Comparison of ENCODE assay signal across 28 cellular contexts in the genomic region with DNA sequence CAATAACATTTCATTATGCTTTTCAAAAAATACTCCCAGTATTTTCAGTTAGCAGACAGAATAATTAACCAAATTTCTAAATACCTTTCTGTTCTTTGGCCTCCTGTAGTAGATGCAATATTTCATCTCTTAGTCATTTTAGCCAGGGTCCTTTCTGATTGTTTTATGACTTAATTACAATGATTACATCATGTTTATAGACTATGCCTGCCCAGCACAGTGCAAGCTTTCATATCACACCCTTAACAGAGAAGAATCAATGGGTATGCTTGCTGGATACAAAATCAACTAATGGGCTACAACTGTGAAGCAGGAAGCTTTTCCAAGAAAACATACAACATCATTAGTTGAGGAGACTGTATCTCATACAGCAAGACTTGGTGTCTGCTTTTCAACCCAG.
DNase-seq lines count a peak whose midpoint lies in the region; FAIRE-seq and TF ChIP-seq lines count a peak whose summit lies in the region.
"Had no signal": no experiment of that assay in that cellular context is flagged by ENCODE, and none has a peak within 500 bp of the region (broad histone marks: within the 10 kb centered on the region; RNA-seq: fewer than 3 reads in every experiment).

No MANE protein-coding gene starts in this region.

- CTCF ChIA-PET in mammary epithelial cell (lab: Charles Lee; ENCODE audit: low non-redundant PET): no interaction called here

- no peak for TF ChIP-seq CTCF in mammary epithelial cell (conservative IDR thresholded peaks at IDR 0.05 in 1 of 2, IDR thresholded peaks at IDR 0.05 in 1 of 2; ENCODE audit: extremely low read depth in 1 of 2, insufficient read depth in 1 of 2, low read depth in 1 of 2, low read length in 2 of 2)

- no peak overlapping the region for H2AFZ ChIP-seq in mammary epithelial cell (ENCODE audit: low read depth, low read length)
- H2AFZ ChIP-seq: PC-9 had no signal

- intact Hi-C loops in mammary epithelial cell (cut with micrococcal nuclease): no loop called here

- H3K9me3 ChIP-seq in small intestine (ENCODE audit: control insufficient read depth, low read depth): no peaks in the 10 kb centered on the region
- H3K9me3 ChIP-seq in mammary epithelial cell (replicated peaks; ENCODE audit: insufficient read depth, low read length): no peaks in the 10 kb centered on the region
- H3K9me3 ChIP-seq: BE2C, MG63 had no signal

- in situ Hi-C loops in mammary epithelial cell (cut with MboI; ENCODE audit: low sequenced_read_pairs in 2 of 2): no loop called here

- dilution Hi-C loops in mammary epithelial cell (cut with HindIII; ENCODE audit: low sequenced_read_pairs): no loop called here

- no peaks in the 10 kb centered on the region for H4K20me1 ChIP-seq in mammary epithelial cell (ENCODE audit: insufficient read depth, low read length)

- H3K27ac ChIP-seq in small intestine (ENCODE audit: low read depth in 1 of 2, low read length in 1 of 2) (no peak overlapping the region), mammary epithelial cell (ENCODE audit: insufficient read depth, low read depth, low read length) (no peak overlapping the region)
- H3K27ac ChIP-seq: PC-9 had no signal

- H3K4me1 ChIP-seq in small intestine (ENCODE audit: control insufficient read depth in 2 of 2, insufficient read depth in 1 of 2, low read depth in 1 of 2, low read length in 1 of 2): no peaks in the 10 kb centered on the region
- H3K4me1 ChIP-seq in mammary epithelial cell (ENCODE audit: insufficient read depth, low read length): no peaks in the 10 kb centered on the region

- BruUV-seq in mammary epithelial cell (replicated peaks; lab: Mats Ljungman, UMichigan): no TSS peak

- H3K79me2 ChIP-seq in mammary epithelial cell (ENCODE audit: insufficient read depth, low read length): no peaks in the 10 kb centered on the region

- H3K4me3 ChIP-seq in small intestine (ENCODE audit: low read depth in 1 of 2, low read length in 2 of 2) (no peak overlapping the region), mammary epithelial cell (replicated peaks in 1 of 3; ENCODE audit: insufficient read depth in 1 of 3, low read depth in 2 of 3, low read length in 3 of 3) (no peak overlapping the region)
- H3K4me3 ChIP-seq: GM12878, MG63, PC-9 had no signal

- H3K4me2 ChIP-seq in mammary epithelial cell (ENCODE audit: insufficient read depth, low read depth, low read length): no peak overlapping the region
- H3K4me2 ChIP-seq: PC-9 had no signal

- H3K9ac ChIP-seq in mammary epithelial cell (ENCODE audit: insufficient read depth, low read length): no peak overlapping the region

- peak; percentile 10 for FAIRE-seq in colon (lab: Jason Lieb, UNC)
- no peak for FAIRE-seq in small intestine (lab: Jason Lieb, UNC)
- FAIRE-seq: GM12878, H1 had no signal

- no peaks in the 10 kb centered on the region for H3K36me3 ChIP-seq in small intestine (ENCODE audit: control insufficient read depth in 2 of 2, insufficient read depth in 2 of 2, low read length in 2 of 2)
- no peaks in the 10 kb centered on the region for H3K36me3 ChIP-seq in mammary epithelial cell (ENCODE audit: insufficient read depth, low read length)
- H3K36me3 ChIP-seq: BE2C, MG63 had no signal

- no peaks in the 10 kb centered on the region for H3K27me3 ChIP-seq in small intestine (ENCODE audit: control insufficient read depth in 2 of 2, insufficient read depth in 2 of 2, low read length in 2 of 2)
- no peaks in the 10 kb centered on the region for H3K27me3 ChIP-seq in mammary epithelial cell (ENCODE audit: insufficient read depth, low read length)
- H3K27me3 ChIP-seq: BE2C, MG63 had no signal

- DNase-seq in NCI-H748 (lab: John Stamatoyannopoulos, UW; ENCODE audit: unreplicated experiment) (peak; percentile 21), NCI-H748 treated with DMSO at 0.1 percent for 48 hours (lab: John Stamatoyannopoulos, UW) (no peak), LoVo (ENCODE audit: low spot score) (peak; percentile 2), small intestine (peak; percentile 19), mammary epithelial cell (no peak)
- no peak for DNase-seq in activated CD8-positive, alpha-beta memory T cell treated with anti-CD3 and anti-CD28 coated beads, Interleukin-2, amount 50 U/mL, for 48 hours
- DNase-seq: 8988T; ACHN; BE2C; CD8-positive, alpha-beta memory T cell; DMS 273 treated with DMSO at 0.1 percent for 48 hours; DMS79; EL; GDM1; KBM-7; MG63; NCI-H1105 treated with DMSO at 0.1 percent for 48 hours; NCI-H1694; NCI-H2029 treated with DMSO at 0.1 percent for 48 hours; NCI-H2227 treated with DMSO at 0.1 percent for 48 hours; NCI-H526 treated with DMSO at 0.1 percent for 48 hours; PC-9; RPMI8226; SHP77 treated with DMSO at 0.1 percent for 48 hours; SW 1271 had no signal

Comparison
In these comparisons a context has a peak if more than half of its experiments do, and no peak if none do; other contexts are left out.
1. DNase-seq: peak in NCI-H748 (single experiment), LoVo (single experiment) and small intestine (single experiment); none in NCI-H748 treated with DMSO at 0.1 percent for 48 hours (single experiment), mammary epithelial cell (single experiment) and activated CD8-positive, alpha-beta memory T cell treated with anti-CD3 and anti-CD28 coated beads, Interleukin-2, amount 50 U/mL, for 48 hours (single experiment).